ENCODE assay signal across 7 cellular contexts in the genomic region with DNA sequence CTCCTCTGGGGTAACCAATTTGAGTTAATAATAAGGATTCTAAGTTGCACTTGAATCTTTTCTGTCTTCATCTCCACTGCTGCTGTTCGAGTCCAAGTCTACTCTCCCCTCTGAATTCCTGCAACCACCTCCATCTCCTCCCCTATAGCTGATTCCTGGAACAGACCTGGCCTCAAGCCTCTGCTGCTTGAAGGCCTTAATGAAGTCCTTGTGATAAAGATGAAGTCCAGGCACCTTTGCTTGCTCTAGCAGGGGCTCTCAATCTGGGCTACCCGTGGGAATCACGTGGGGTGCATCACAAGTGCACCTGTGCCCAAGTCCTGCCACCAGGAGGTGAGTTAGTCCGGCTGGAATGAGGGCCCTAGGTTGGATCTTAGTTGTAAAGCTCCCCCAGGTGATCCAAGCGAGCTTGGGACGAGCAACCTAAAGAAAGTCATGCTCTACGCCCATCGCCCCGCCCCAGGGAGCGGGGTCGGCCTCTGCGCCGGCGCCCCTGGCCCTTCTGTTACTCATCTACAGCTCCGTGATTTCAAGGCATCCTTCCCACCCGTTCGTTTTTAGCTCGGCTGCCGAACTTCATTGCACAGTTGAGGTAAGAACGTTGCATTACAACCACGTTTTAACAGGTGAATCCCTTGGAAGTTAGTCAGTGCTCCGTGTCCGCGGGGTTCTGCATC. TPM values are rescaled to one million over a fixed set of nuclear protein-coding genes. Genes with fewer than 3 reads are reported as not detected.
A peak's percentile ranks its signal among the peaks of the same experiment; 100 is the strongest.
DNase-seq lines count a peak whose midpoint lies in the region; FAIRE-seq and TF ChIP-seq lines count a peak whose summit lies in the region.

No MANE protein-coding gene starts in this region.

- peaks cover 11% of the 10 kb centered on the region for H3K4me1 ChIP-seq in astrocyte (ENCODE audit: insufficient read depth, low read length)

- peak overlapping the region; percentile 94 for H2AFZ ChIP-seq in astrocyte (ENCODE audit: low read depth, low read length)

- H3K4me2 ChIP-seq in astrocyte (ENCODE audit: low read length) = peak overlapping the region; percentile 86

- peaks cover 33% of the 10 kb centered on the region for H3K79me2 ChIP-seq in astrocyte (ENCODE audit: insufficient read depth, low read length)

- H3K36me3 ChIP-seq in astrocyte (ENCODE audit: insufficient read depth, low read length) = peaks cover 7% of the 10 kb centered on the region

- peaks cover 17% of the 10 kb centered on the region for H3K4me1 Mint-ChIP-seq in astrocyte (ENCODE audit: low read depth, unreplicated experiment)

- no peaks in the 10 kb centered on the region for H3K27me3 Mint-ChIP-seq in astrocyte (ENCODE audit: low read depth, unreplicated experiment)

- peak overlapping the region; percentile 93 for H3K4me3 ChIP-seq in GM12865 (ENCODE audit: low read depth, low read length)
- peak overlapping the region; percentile 71 for H3K4me3 ChIP-seq in astrocyte (ENCODE audit: insufficient read depth, low read depth, low read length)

- peaks cover 25% of the 10 kb centered on the region for H3K36me3 Mint-ChIP-seq in astrocyte (ENCODE audit: low read depth, unreplicated experiment)

- TF ChIP-seq CTCF in GM12865 (IDR thresholded peaks at IDR 0.05; ENCODE audit: insufficient read depth, low read depth, low read length, missing control alignments) (peak; percentile 12), astrocyte (IDR thresholded peaks at IDR 0.05; ENCODE audit: insufficient read depth, low read depth, low read length) (no peak)

- no peak for FAIRE-seq in astrocyte (lab: Jason Lieb, UNC)

- no peak overlapping the region for H3K27ac Mint-ChIP-seq in astrocyte (ENCODE audit: unreplicated experiment)

- peak overlapping the region; percentile 41 for H3K4me3 Mint-ChIP-seq in astrocyte (ENCODE audit: unreplicated experiment)

- H3K9ac ChIP-seq in astrocyte (ENCODE audit: low read length) = peak overlapping the region; percentile 83

- H3K9me3 ChIP-seq in astrocyte (ENCODE audit: insufficient read depth, low read depth, low read length) = no peaks in the 10 kb centered on the region

- H3K27ac ChIP-seq in astrocyte (ENCODE audit: low read depth, low read length) (no peak overlapping the region), layer of hippocampus (ENCODE audit: low read depth, low read length) (peak overlapping the region; percentile 89), temporal lobe (ENCODE audit: low read depth, low read length) (peak overlapping the region; percentile 80)

- H4K20me1 ChIP-seq in astrocyte (ENCODE audit: insufficient read depth, low read length) = peaks cover 4% of the 10 kb centered on the region

- H3K27me3 ChIP-seq in astrocyte (ENCODE audit: insufficient read depth, low read length) (no peaks in the 10 kb centered on the region), layer of hippocampus (ENCODE audit: control insufficient read depth, insufficient read depth, low read length) (no peaks in the 10 kb centered on the region)

- DNase-seq in GM12865 (ENCODE audit: low read depth) (peak; percentile 47), HuH-7 (ENCODE audit: low spot score) (peak; percentile 61), astrocyte (ENCODE audit: low read depth) (no peak), NCI-H187 treated with DMSO at 0.1 percent for 48 hours (lab: John Stamatoyannopoulos, UW) (no peak), NCI-H2107 treated with DMSO at 0.1 percent for 48 hours (lab: John Stamatoyannopoulos, UW; ENCODE audit: unreplicated experiment) (no peak)

- no peaks in the 10 kb centered on the region for H3K9me3 Mint-ChIP-seq in astrocyte (ENCODE audit: unreplicated experiment)

RNA-seq across cellular contexts. Expression of a gene that starts 0.9 kb away (rescaled TPM):
- total RNA-seq in astrocyte = 31.1 and 31.4 TPM in 2 replicates
- 49.2 TPM for total RNA-seq in temporal lobe

RNA-seq across cellular contexts. Expression of a gene that starts 50.0 kb away (rescaled TPM):
- total RNA-seq in astrocyte = 36.2 and 40.3 TPM in 2 replicates
- total RNA-seq in temporal lobe = 38.8 TPM

RNA-seq across cellular contexts. Expression of a gene that starts 50.1 kb away (rescaled TPM):
- total RNA-seq in astrocyte (121 and 126 TPM in 2 replicates), temporal lobe (50.4 TPM)

Comparison
In these comparisons a context has a peak if more than half of its experiments do, and no peak if none do; other contexts are left out.
1. DNase-seq: peak in GM12865 (single experiment) and HuH-7 (single experiment); none in astrocyte (single experiment), NCI-H187 treated with DMSO at 0.1 percent for 48 hours (single experiment) and NCI-H2107 treated with DMSO at 0.1 percent for 48 hours (single experiment).